33 cellular contexts compared by ENCODE assay signal in the genomic region with DNA sequence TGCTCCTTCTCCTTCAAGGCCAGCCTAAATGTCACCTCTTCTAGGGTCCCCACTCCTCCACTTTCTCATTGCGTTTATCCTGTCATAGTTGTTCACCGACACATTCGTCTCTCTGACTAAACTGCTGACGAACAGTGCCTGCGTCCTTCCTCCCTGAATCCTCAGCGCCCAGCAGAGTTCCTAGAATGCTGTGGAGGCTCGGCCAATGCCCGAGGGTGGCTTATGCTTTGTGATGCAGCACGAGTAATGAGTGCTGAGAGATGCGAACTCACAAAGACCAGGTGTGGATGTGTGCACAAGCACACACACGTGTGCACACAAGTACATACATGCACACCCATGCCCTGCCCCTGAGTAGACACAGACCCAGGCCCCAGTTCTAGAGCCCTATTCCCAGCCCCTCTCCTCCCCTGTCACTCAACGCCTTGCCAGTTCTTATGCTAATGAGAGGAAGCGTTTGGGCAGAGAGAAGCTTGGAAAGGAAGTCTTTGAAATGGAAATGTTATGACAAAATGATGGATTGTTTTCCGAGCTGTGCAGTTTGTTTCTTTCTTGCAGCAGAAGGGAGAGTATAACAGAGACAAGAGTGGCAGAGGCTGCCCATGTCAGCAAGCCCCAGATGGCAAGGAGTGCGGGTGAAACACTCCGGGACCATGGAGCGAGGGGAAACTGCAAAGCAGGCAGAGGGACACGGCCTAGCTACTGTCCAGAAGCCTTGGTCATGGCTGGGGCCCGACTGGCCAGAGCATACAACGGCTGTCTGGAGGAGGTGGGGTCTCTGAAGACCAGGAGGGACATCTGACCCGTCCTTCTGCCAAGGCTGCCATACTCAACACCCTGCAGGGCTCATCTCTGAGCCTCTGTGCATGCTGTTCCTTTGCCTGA. TPM values are rescaled to one million over a fixed set of nuclear protein-coding genes. Genes with fewer than 3 reads are reported as not detected.
DNase-seq lines count a peak whose midpoint lies in the region; ATAC-seq and TF ChIP-seq lines count a peak whose summit lies in the region.
"Had no signal": no experiment of that assay in that cellular context is flagged by ENCODE, and none has a peak within 500 bp of the region (broad histone marks: within the 10 kb centered on the region; RNA-seq: fewer than 3 reads in every experiment).

No MANE protein-coding gene starts in this region.

- H3K9ac ChIP-seq in neuronal stem cell (ENCODE audit: low read depth, low read length, poor library complexity) = no peak overlapping the region

- H3K27ac ChIP-seq in foreskin keratinocyte = no peak overlapping the region
- no peak overlapping the region for H3K27ac ChIP-seq in neuronal stem cell (replicated peaks; ENCODE audit: low read length)
- H3K27ac ChIP-seq: 22Rv1, breast epithelium, Peyer's patch, psoas muscle, testis had no signal

- DNase-seq in DMS 273 (lab: John Stamatoyannopoulos, UW; ENCODE audit: unreplicated experiment) (peak; percentile 35), DMS 273 treated with DMSO at 0.1 percent for 48 hours (lab: John Stamatoyannopoulos, UW) (no peak), UCSD-AML1 (lab: John Stamatoyannopoulos, UW; ENCODE audit: unreplicated experiment) (peak; percentile 43), foreskin keratinocyte (peak in 1 of 2 donors; percentile 44), neuronal stem cell (ENCODE audit: low spot score) (no peak), kidney tubule cell (ENCODE audit: low spot score) (no peak)
- DNase-seq: activated CD4-positive, alpha-beta T cell treated with anti-CD3 and anti-CD28 coated beads for 36 hours; activated naive CD4-positive, alpha-beta T cell treated with anti-CD3 and anti-CD28 coated beads, Interleukin-2, amount 50 U/mL, for 16 hours; amniotic stem cell; Caco-2; DMS79 treated with DMSO at 0.1 percent for 48 hours; GF-D8; GOT3; NCI-H1092 treated with DMSO at 0.1 percent for 48 hours; NCI-H187 treated with DMSO at 0.1 percent for 48 hours; NCI-H526 treated with DMSO at 0.1 percent for 48 hours; NK-92 treated with Interleukin-12 subunit alpha and Interleukin-12 subunit beta, amount 100 ng/mL, for 24 hours; Peyer's patch; psoas muscle; stimulated activated CD8-positive, alpha-beta memory T cell treated with anti-CD3 and anti-CD28 coated beads, Interleukin-4, amount 100 ng/mL, for 48 hours; testis had no signal

- no peak overlapping the region for H2BK15ac ChIP-seq in neuronal stem cell (ENCODE audit: low read length)

- H3K36me3 ChIP-seq in neuronal stem cell (replicated peaks in 1 of 2; ENCODE audit: control insufficient read depth in 2 of 2, insufficient read depth in 2 of 2, low read length in 2 of 2) = no peaks in the 10 kb centered on the region
- H3K36me3 ChIP-seq: breast epithelium, Peyer's patch had no signal

- no peak overlapping the region for H3K23ac ChIP-seq in neuronal stem cell (ENCODE audit: low read depth, low read length, poor library complexity)

- no peak for TF ChIP-seq CTCF in foreskin keratinocyte (conservative IDR thresholded peaks at IDR 0.05)

- no peak overlapping the region for H3K4me3 ChIP-seq in neuronal stem cell (ENCODE audit: low read length in 2 of 2)
- H3K4me3 ChIP-seq: breast epithelium, Peyer's patch, psoas muscle, testis had no signal

- H3K4me1 ChIP-seq in foreskin keratinocyte (no peaks in the 10 kb centered on the region), neuronal stem cell (ENCODE audit: control insufficient read depth in 2 of 2, insufficient read depth in 1 of 2, low read depth in 1 of 2, low read length in 2 of 2) (peaks cover 0 to 12% of the 10 kb centered on the region in 2 donors)
- H3K4me1 ChIP-seq: breast epithelium, Peyer's patch, psoas muscle had no signal

- no peak overlapping the region for H3K14ac ChIP-seq in neuronal stem cell (ENCODE audit: low read length)

- no peak overlapping the region for H2AK5ac ChIP-seq in neuronal stem cell (ENCODE audit: low read depth, low read length)

- no peak overlapping the region for H2BK5ac ChIP-seq in neuronal stem cell (ENCODE audit: low read length)

- H4K91ac ChIP-seq in neuronal stem cell (ENCODE audit: low read depth, low read length, poor library complexity) = no peak overlapping the region

- H3K18ac ChIP-seq in neuronal stem cell (ENCODE audit: low read length) = no peak overlapping the region

- H4K8ac ChIP-seq in neuronal stem cell (ENCODE audit: low read depth, low read length) = no peak overlapping the region

- no peaks in the 10 kb centered on the region for H3K9me3 ChIP-seq in neuronal stem cell (replicated peaks in 1 of 2; ENCODE audit: control insufficient read depth in 2 of 2, insufficient read depth in 1 of 2, low read depth in 1 of 2, low read length in 2 of 2)
- H3K9me3 ChIP-seq: breast epithelium, Caco-2, Peyer's patch, psoas muscle, testis had no signal

- no CpG with 5 or more reads among the region's 21 CpGs for WGBS in neuronal stem cell (ENCODE audit: extremely low coverage in 2 of 2, insufficient read length in 2 of 2, insufficient replicate concordance in 1 of 2), 2 donors

- no peaks in the 10 kb centered on the region for H3K79me1 ChIP-seq in neuronal stem cell (ENCODE audit: low read depth, low read length)

- no peaks in the 10 kb centered on the region for H3K27me3 ChIP-seq in foreskin keratinocyte
- H3K27me3 ChIP-seq in neuronal stem cell (ENCODE audit: control insufficient read depth in 3 of 3, insufficient read depth in 3 of 3, low read depth in 1 of 3, low read length in 3 of 3) = peaks cover 0 to 3% (median 0%) of the 10 kb centered on the region in 3 experiments
- H3K27me3 ChIP-seq: breast epithelium, Peyer's patch, testis had no signal

- no peak overlapping the region for H2BK120ac ChIP-seq in neuronal stem cell (ENCODE audit: low read depth, low read length)

- H3K4ac ChIP-seq in neuronal stem cell (ENCODE audit: low read length) = no peak overlapping the region

- no peak overlapping the region for H3K4me2 ChIP-seq in neuronal stem cell (ENCODE audit: insufficient read depth, low read length, poor library complexity, severe bottlenecking)

- ATAC-seq in foreskin keratinocyte (peak; percentile 59), HG03045 (IDR thresholded peaks at IDR 0.05; ENCODE audit: unreplicated experiment) (no peak), HG02938 (IDR thresholded peaks at IDR 0.05; ENCODE audit: unreplicated experiment) (no peak)
- ATAC-seq: activated T-helper 17 cell treated with anti-CD3 and anti-CD28 coated beads, Interleukin-2, amount 50 U/mL, for 72 hours; sciatic nerve had no signal

- peak overlapping the region; percentile 51 for H2AFZ ChIP-seq in neuronal stem cell (ENCODE audit: low read length)

- H2BK12ac ChIP-seq in neuronal stem cell (ENCODE audit: low read length) = no peak overlapping the region

RNA-seq across cellular contexts. Expression of a gene that starts 24.2 kb away (rescaled TPM):
- not detected in 2 replicates for total RNA-seq in foreskin keratinocyte
- not detected in 2 replicates for polyA plus RNA-seq in foreskin keratinocyte
- polyA plus RNA-seq in neuronal stem cell (2013, experiment 1 of 2) = not detected
- polyA plus RNA-seq in neuronal stem cell (2013, experiment 2 of 2) = not detected
- total RNA-seq: activated CD4-positive, alpha-beta T cell treated with anti-CD3 and anti-CD28 coated beads for 36 hours; activated T-helper 17 cell treated with anti-CD3 and anti-CD28 coated beads, Interleukin-2, amount 50 U/mL, for 72 hours; breast epithelium; Caco-2; kidney epithelial cell; lower leg skin; mesothelial cell of epicardium; omental fat pad; Peyer's patch; psoas muscle; sciatic nerve; ureter had no signal
- polyA plus RNA-seq: CD14-positive monocyte, psoas muscle had no signal

RNA-seq across cellular contexts. Expression of a gene that starts 43.8 kb away (rescaled TPM):
- not detected in 2 replicates for total RNA-seq in foreskin keratinocyte
- polyA plus RNA-seq in foreskin keratinocyte = not detected in 2 replicates
- polyA plus RNA-seq in neuronal stem cell (2013, experiment 1 of 2) = 0.21 TPM
- 0.07 TPM for polyA plus RNA-seq in neuronal stem cell (2013, experiment 2 of 2)
- total RNA-seq: activated CD4-positive, alpha-beta T cell treated with anti-CD3 and anti-CD28 coated beads for 36 hours; activated T-helper 17 cell treated with anti-CD3 and anti-CD28 coated beads, Interleukin-2, amount 50 U/mL, for 72 hours; Caco-2; kidney epithelial cell; Peyer's patch; sciatic nerve had no signal
- polyA plus RNA-seq: CD14-positive monocyte had no signal

Comparison
In these comparisons a context has a peak if more than half of its experiments do, and no peak if none do; other contexts are left out.
1. DNase-seq: peak in DMS 273 (single experiment) and UCSD-AML1 (single experiment); none in DMS 273 treated with DMSO at 0.1 percent for 48 hours (single experiment), neuronal stem cell (single experiment) and kidney tubule cell (single experiment).